Comparison of ENCODE assay signal across 19 cellular contexts in the genomic region with DNA sequence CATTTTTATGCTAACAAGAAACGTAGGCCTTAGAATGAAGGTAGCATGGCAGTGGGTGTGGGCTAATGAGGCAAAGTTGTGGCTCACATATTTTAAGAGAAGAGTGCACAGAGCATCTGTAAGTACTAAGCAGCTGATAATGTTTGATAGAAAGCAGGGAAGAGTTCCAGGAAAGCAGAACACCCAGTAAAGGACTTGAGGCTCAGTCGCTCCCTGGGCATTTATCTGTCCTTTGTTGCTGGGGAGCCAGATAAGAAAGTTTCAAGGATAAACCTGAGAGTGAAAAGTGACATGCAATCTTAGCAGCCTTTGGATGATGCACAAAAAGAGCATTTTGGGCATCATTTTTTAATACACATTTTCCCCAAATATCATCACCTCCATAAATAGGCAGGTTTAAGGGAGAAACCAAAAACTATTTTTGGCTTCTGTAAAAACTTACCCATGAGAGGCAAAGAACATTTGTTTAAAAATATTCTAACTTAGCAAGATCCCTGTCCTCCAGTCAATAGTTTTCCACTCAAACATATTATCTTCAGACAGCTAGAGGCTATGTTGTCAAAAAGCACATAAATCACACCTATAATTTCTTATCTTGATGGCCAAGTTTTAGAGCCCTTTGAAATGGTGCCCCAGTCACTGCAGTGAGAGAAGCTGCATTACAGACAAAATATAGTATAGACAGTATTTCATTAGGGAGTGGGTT. TPM values are rescaled to one million over a fixed set of nuclear protein-coding genes. Genes with fewer than 3 reads are reported as not detected.
DNase-seq lines count a peak whose midpoint lies in the region; ATAC-seq and TF ChIP-seq lines count a peak whose summit lies in the region.
"Had no signal": no experiment of that assay in that cellular context is flagged by ENCODE, and none has a peak within 500 bp of the region (broad histone marks: within the 10 kb centered on the region; RNA-seq: fewer than 3 reads in every experiment).

No MANE protein-coding gene starts in this region.

- H3K9ac ChIP-seq in iPS-18a (ENCODE audit: low read length), result no peak overlapping the region
- H3K9ac ChIP-seq in smooth muscle cell (ENCODE audit: low read depth), result no peak overlapping the region

- peaks cover 0 to 5% (median 4%) of the 10 kb centered on the region in 5 donors for H3K27me3 Mint-ChIP-seq in naive thymus-derived CD4-positive, alpha-beta T cell
- H3K27me3 Mint-ChIP-seq: activated CD4-positive, alpha-beta T cell treated with anti-CD3 and anti-CD28 coated beads, Interleukin-2, amount 10 ng/mL, durations not matched to agents 7 days and 5 days had no signal

- H3K4me1 ChIP-seq in iPS-18a (ENCODE audit: control insufficient read depth, low read depth, low read length) (peaks cover 53% of the 10 kb centered on the region), smooth muscle cell (ENCODE audit: low read depth) (peaks cover 47% of the 10 kb centered on the region), foreskin keratinocyte (no peaks in the 10 kb centered on the region)
- no peaks in the 10 kb centered on the region for H3K4me1 ChIP-seq in naive thymus-derived CD4-positive, alpha-beta T cell (ENCODE audit: control insufficient read depth in 2 of 2, insufficient read depth in 2 of 2, low read length in 2 of 2)

- H3K4me3 ChIP-seq in iPS-18a (ENCODE audit: low read length), result peak overlapping the region; percentile 1
- peak overlapping the region; percentile 50 for H3K4me3 ChIP-seq in smooth muscle cell
- H3K4me3 ChIP-seq in naive thymus-derived CD4-positive, alpha-beta T cell (ENCODE audit: low read length), result no peak overlapping the region
- H3K4me3 ChIP-seq: gastrocnemius medialis, SJSA1 had no signal

- H3K79me2 ChIP-seq in smooth muscle cell (ENCODE audit: low read depth), result peaks cover 74% of the 10 kb centered on the region

- peaks cover 0 to 2% (median 0%) of the 10 kb centered on the region in 11 donors for H3K9me3 Mint-ChIP-seq in naive thymus-derived CD4-positive, alpha-beta T cell
- H3K9me3 Mint-ChIP-seq: activated CD4-positive, alpha-beta T cell treated with anti-CD3 and anti-CD28 coated beads, Interleukin-2, amount 10 ng/mL, durations not matched to agents 7 days and 5 days; stimulated activated naive CD8-positive, alpha-beta T cell treated with anti-CD3 and anti-CD28 coated beads, Interleukin-15, Interleukin-2, amounts not matched to agents 100 ng/mL and 50 ng/mL, for 24 hours had no signal

- H3K27me3 ChIP-seq in iPS-18a (ENCODE audit: control insufficient read depth, insufficient read depth, low read length) (no peaks in the 10 kb centered on the region), smooth muscle cell (ENCODE audit: low read depth) (no peaks in the 10 kb centered on the region), foreskin keratinocyte (no peaks in the 10 kb centered on the region)
- peaks cover 0 to 4% of the 10 kb centered on the region in 2 donors for H3K27me3 ChIP-seq in naive thymus-derived CD4-positive, alpha-beta T cell (ENCODE audit: control insufficient read depth in 2 of 2, insufficient read depth in 2 of 2, low read length in 2 of 2)
- H3K27me3 ChIP-seq: gastrocnemius medialis, SJSA1 had no signal

- intact Hi-C loops in naive thymus-derived CD4-positive, alpha-beta T cell (cut with micrococcal nuclease), result no loop called here

- no peak overlapping the region for H3K27ac Mint-ChIP-seq in naive thymus-derived CD4-positive, alpha-beta T cell
- H3K27ac Mint-ChIP-seq: activated CD4-positive, alpha-beta T cell treated with anti-CD3 and anti-CD28 coated beads, Interleukin-2, amount 10 ng/mL, durations not matched to agents 7 days and 5 days; immature natural killer cell; stimulated activated naive CD8-positive, alpha-beta T cell treated with anti-CD3 and anti-CD28 coated beads, Interleukin-15, Interleukin-2, amounts not matched to agents 100 ng/mL and 50 ng/mL, for 24 hours had no signal

- no peaks in the 10 kb centered on the region for H3K36me3 Mint-ChIP-seq in naive thymus-derived CD4-positive, alpha-beta T cell
- H3K36me3 Mint-ChIP-seq: immature natural killer cell had no signal

- H3K9me3 ChIP-seq in iPS-18a (ENCODE audit: control insufficient read depth, low read depth, low read length) (no peaks in the 10 kb centered on the region), smooth muscle cell (replicated peaks; ENCODE audit: low read depth) (no peaks in the 10 kb centered on the region)
- no peaks in the 10 kb centered on the region for H3K9me3 ChIP-seq in naive thymus-derived CD4-positive, alpha-beta T cell (ENCODE audit: control insufficient read depth in 2 of 3, low read length in 3 of 3)
- H3K9me3 ChIP-seq: gastrocnemius medialis, SJSA1 had no signal

- H3K4me1 Mint-ChIP-seq in naive thymus-derived CD4-positive, alpha-beta T cell, result no peaks in the 10 kb centered on the region
- H3K4me1 Mint-ChIP-seq: activated CD4-positive, alpha-beta T cell treated with anti-CD3 and anti-CD28 coated beads, Interleukin-2, amount 10 ng/mL, durations not matched to agents 7 days and 5 days; immature natural killer cell had no signal

- H3F3A ChIP-seq in smooth muscle cell (ENCODE audit: low read depth), result peaks cover 32% of the 10 kb centered on the region

- H4K20me1 ChIP-seq in smooth muscle cell (ENCODE audit: low read depth), result no peaks in the 10 kb centered on the region

- TF ChIP-seq CTCF in VCaP (conservative IDR thresholded peaks at IDR 0.05) (no peak), smooth muscle cell (IDR thresholded peaks at IDR 0.05; ENCODE audit: borderline replicate concordance, insufficient read depth, poor library complexity, severe bottlenecking) (no peak), foreskin keratinocyte (conservative IDR thresholded peaks at IDR 0.05) (no peak)

- CTCF ChIA-PET in HEK293T (lab: Yijun Ruan, JAX), result interaction anchor here (0.6 to 1.1 kb wide), 2 partner anchors 59 to 100 kb away, joined by 3 to 8 read pairs; no protein-coding TSS in a partner anchor
- CTCF ChIA-PET in naive thymus-derived CD4-positive, alpha-beta T cell (lab: Charles Lee), result interaction anchor here (0.8 kb wide), 1 partner anchor 30 kb away, joined by 3 read pairs; no protein-coding TSS in a partner anchor

- H3K4me2 ChIP-seq in smooth muscle cell, result peak overlapping the region; percentile 93

- H3K4me3 Mint-ChIP-seq in naive thymus-derived CD4-positive, alpha-beta T cell, result no peak overlapping the region
- H3K4me3 Mint-ChIP-seq: activated CD4-positive, alpha-beta T cell treated with anti-CD3 and anti-CD28 coated beads, Interleukin-2, amount 10 ng/mL, durations not matched to agents 7 days and 5 days; immature natural killer cell; stimulated activated naive CD8-positive, alpha-beta T cell treated with anti-CD3 and anti-CD28 coated beads, Interleukin-15, Interleukin-2, amounts not matched to agents 100 ng/mL and 50 ng/mL, for 24 hours had no signal

- no peaks in the 10 kb centered on the region for H3K36me3 ChIP-seq in iPS-18a (ENCODE audit: control insufficient read depth, low read depth, low read length)
- no peaks in the 10 kb centered on the region for H3K36me3 ChIP-seq in smooth muscle cell (ENCODE audit: low read depth)
- no peaks in the 10 kb centered on the region for H3K36me3 ChIP-seq in naive thymus-derived CD4-positive, alpha-beta T cell (ENCODE audit: control insufficient read depth in 2 of 3, insufficient read depth in 3 of 3, low read length in 3 of 3)
- H3K36me3 ChIP-seq: gastrocnemius medialis, SJSA1 had no signal

- H2AFZ ChIP-seq in smooth muscle cell (ENCODE audit: low read depth), result peak overlapping the region; percentile 65

- POLR2A ChIA-PET in HEK293T (lab: Yijun Ruan, JAX), result no interaction called here
- POLR2A ChIA-PET in naive thymus-derived CD4-positive, alpha-beta T cell (lab: Charles Lee), result no interaction called here

- 4% methylated on average over 2 of the region's 2 CpGs for WGBS in smooth muscle cell (ENCODE audit: low lambda C conversion rate)

- DNase-seq in HEK293T (ENCODE audit: extremely low spot score) (no peak), smooth muscle cell (lab: John Stamatoyannopoulos, UW; ENCODE audit: unreplicated experiment) (no peak), AG08396 (ENCODE audit: low spot score) (no peak), foreskin keratinocyte (no peak)
- no peak for DNase-seq in naive thymus-derived CD4-positive, alpha-beta T cell
- DNase-seq: activated CD4-positive, alpha-beta T cell treated with anti-CD3 and anti-CD28 coated beads, Interleukin-2, amount 10 ng/mL, durations not matched to agents 7 days and 5 days; activated CD8-positive, alpha-beta memory T cell treated with anti-CD3 and anti-CD28 coated beads, Interleukin-2, amount 50 U/mL, for 48 hours; gastrocnemius medialis; immature natural killer cell; mammary epithelial cell; T1000 had no signal

- ATAC-seq in GM18861 (IDR thresholded peaks at IDR 0.05; ENCODE audit: unreplicated experiment) (no peak), foreskin keratinocyte (no peak)
- no peak for ATAC-seq in naive thymus-derived CD4-positive, alpha-beta T cell
- ATAC-seq: gastrocnemius medialis had no signal

- peak overlapping the region; percentile 84; the same call in 1 of the 2 replicates for H3K27ac ChIP-seq in VCaP
- H3K27ac ChIP-seq in iPS-18a (ENCODE audit: low read length), result no peak overlapping the region
- peak overlapping the region; percentile 46 for H3K27ac ChIP-seq in smooth muscle cell (ENCODE audit: low read depth)
- H3K27ac ChIP-seq in naive thymus-derived CD4-positive, alpha-beta T cell (ENCODE audit: low read depth, low read length), result no peak overlapping the region
- H3K27ac ChIP-seq in foreskin keratinocyte, result no peak overlapping the region
- H3K27ac ChIP-seq: epithelial cell of prostate, SJSA1 had no signal

TF ChIP-seq in HEK293T, 16 proteins besides CTCF, POLR2A, EP300 and RAD21 (continues in another document):
- TF ChIP-seq, protein P1, sequence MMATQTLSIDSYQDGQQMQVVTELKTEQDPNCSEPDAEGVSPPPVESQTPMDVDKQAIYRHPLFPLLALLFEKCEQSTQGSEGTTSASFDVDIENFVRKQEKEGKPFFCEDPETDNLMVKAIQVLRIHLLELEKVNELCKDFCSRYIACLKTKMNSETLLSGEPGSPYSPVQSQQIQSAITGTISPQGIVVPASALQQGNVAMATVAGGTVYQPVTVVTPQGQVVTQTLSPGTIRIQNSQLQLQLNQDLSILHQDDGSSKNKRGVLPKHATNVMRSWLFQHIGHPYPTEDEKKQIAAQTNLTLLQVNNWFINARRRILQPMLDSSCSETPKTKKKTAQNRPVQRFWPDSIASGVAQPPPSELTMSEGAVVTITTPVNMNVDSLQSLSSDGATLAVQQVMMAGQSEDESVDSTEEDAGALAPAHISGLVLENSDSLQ (IDR thresholded peaks at IDR 0.05), result peak; percentile 72
- TF ChIP-seq FOXM1 (IDR thresholded peaks at IDR 0.05; ENCODE audit: borderline replicate concordance) (no peak), HDGF (IDR thresholded peaks at IDR 0.05; ENCODE audit: borderline replicate concordance) (no peak), CTBP1 (IDR thresholded peaks at IDR 0.05; ENCODE audit: borderline replicate concordance) (no peak), TARDBP (IDR thresholded peaks at IDR 0.05) (no peak), L3MBTL2 (conservative IDR thresholded peaks at IDR 0.05) (no peak), ARNT (IDR thresholded peaks at IDR 0.05) (no peak)

RNA-seq across cellular contexts. Expression of a gene that starts 3.4 kb away (rescaled TPM):
- 18.0 and 28.9 TPM in 2 replicates for total RNA-seq in smooth muscle cell
- 11.5 and 18.0 TPM in 2 replicates for polyA plus RNA-seq in smooth muscle cell
- under 1 TPM in 2 of 5 experiments, not detected in 3; 0.24 to 0.86 TPM for total RNA-seq in naive thymus-derived CD4-positive, alpha-beta T cell
- not detected for polyA plus RNA-seq in naive thymus-derived CD4-positive, alpha-beta T cell
- not detected in 2 replicates for total RNA-seq in foreskin keratinocyte
- 0.04 TPM in 1 of 2 replicates, not detected in the other for polyA plus RNA-seq in foreskin keratinocyte
- total RNA-seq: activated CD4-positive, alpha-beta T cell treated with anti-CD3 and anti-CD28 coated beads, Interleukin-2, amount 10 ng/mL, durations not matched to agents 7 days and 5 days; Daoy; mammary epithelial cell; NCI-H460 had no signal
- polyA plus RNA-seq: immature natural killer cell, mammary epithelial cell had no signal

Comparison
In these comparisons a context has a peak if more than half of its experiments do, and no peak if none do; other contexts are left out.
1. H3K27ac ChIP-seq: peak in VCaP (single experiment) and smooth muscle cell (single experiment); none in iPS-18a (single experiment), naive thymus-derived CD4-positive, alpha-beta T cell (single experiment) and foreskin keratinocyte (single experiment).
2. RNA of a gene that starts 3.4 kb away (total RNA-seq): 18.0 to 28.9 TPM in smooth muscle cell; 0.24 to 0.86 TPM in naive thymus-derived CD4-positive, alpha-beta T cell and not detected in foreskin keratinocyte; every median in the first group is over 10 times any median in the second.